In genomic region chr1:75392278-75392677, GRCh38 we compare ENCODE assay signal across 18 cellular contexts.
DNase-seq lines count a peak whose midpoint lies in the region; ATAC-seq lines count a peak whose summit lies in the region.
"Had no signal": no experiment of that assay in that cellular context is flagged by ENCODE, and none has a peak within 500 bp of the region (broad histone marks: within the 10 kb centered on the region; RNA-seq: fewer than 3 reads in every experiment).

No MANE protein-coding gene starts in this region.

- H3K9me3 ChIP-seq in MG63 = no peaks in the 10 kb centered on the region; the same call in none of the 2 replicates
- H3K9me3 ChIP-seq in HAP-1 = no peaks in the 10 kb centered on the region
- H3K9me3 ChIP-seq: SK-N-SH had no signal

- ATAC-seq in GM18861 (IDR thresholded peaks at IDR 0.05; ENCODE audit: unreplicated experiment) (peak; percentile 100), GM21515 (IDR thresholded peaks at IDR 0.05; ENCODE audit: unreplicated experiment) (peak; percentile 84), HG02981 (IDR thresholded peaks at IDR 0.05; ENCODE audit: unreplicated experiment) (peak; percentile 97), HG03571 (IDR thresholded peaks at IDR 0.05; ENCODE audit: unreplicated experiment) (peak; percentile 97)
- ATAC-seq: activated CD4-positive, CD25-positive, alpha-beta regulatory T cell treated with anti-CD3 and anti-CD28 coated beads, Interleukin-2, amount 50 U/mL, for 24 hours; stimulated activated effector memory CD8-positive, alpha-beta T cell treated with anti-CD3 and anti-CD28 coated beads, Interleukin-12 subunit alpha, Interleukin-12 subunit beta, amount 100 ng/mL, for 72 hours had no signal

- no peaks in the 10 kb centered on the region for H3K27me3 Mint-ChIP-seq in activated T-helper 1 cell treated with anti-CD3 and anti-CD28 coated beads, Interleukin-12 subunit alpha, Interleukin-12 subunit beta, Interleukin-2, Interleukin-4 antibody, amounts not matched to agents 30 ng/mL and 10 ng/mL and 1 ng/mL, durations not matched to agents 14 hours and 24 hours and 36 hours (ENCODE audit: insufficient read depth)

- H3K27ac Mint-ChIP-seq in activated T-helper 1 cell treated with anti-CD3 and anti-CD28 coated beads, Interleukin-12 subunit alpha, Interleukin-12 subunit beta, Interleukin-2, Interleukin-4 antibody, amounts not matched to agents 30 ng/mL and 10 ng/mL and 1 ng/mL, durations not matched to agents 14 hours and 24 hours and 36 hours = no peak overlapping the region
- H3K27ac Mint-ChIP-seq: activated T-helper 2 cell treated with anti-CD3 and anti-CD28 coated beads, Interferon-gamma antibody, Interleukin-2, Interleukin-4, amounts not matched to agents 10 μg/mL and 5 μg/mL and 100 μg/mL, durations not matched to agents 14 hours and 24 hours and 36 hours; stimulated activated effector memory CD8-positive, alpha-beta T cell treated with anti-CD3 and anti-CD28 coated beads, Interleukin-12 subunit alpha, Interleukin-12 subunit beta, amount 100 ng/mL, for 72 hours had no signal

- H3K4me3 Mint-ChIP-seq in activated T-helper 1 cell treated with anti-CD3 and anti-CD28 coated beads, Interleukin-12 subunit alpha, Interleukin-12 subunit beta, Interleukin-2, Interleukin-4 antibody, amounts not matched to agents 30 ng/mL and 10 ng/mL and 1 ng/mL, durations not matched to agents 14 hours and 24 hours and 36 hours = no peak overlapping the region
- H3K4me3 Mint-ChIP-seq: stimulated activated effector memory CD8-positive, alpha-beta T cell treated with anti-CD3 and anti-CD28 coated beads, Interleukin-12 subunit alpha, Interleukin-12 subunit beta, amount 100 ng/mL, for 72 hours had no signal

- no peak overlapping the region for H3K4me3 ChIP-seq in MG63
- H3K4me3 ChIP-seq in HAP-1 = no peak overlapping the region
- H3K4me3 ChIP-seq: cardiac muscle cell, GM23248 had no signal

- no peaks in the 10 kb centered on the region for H3K9me3 Mint-ChIP-seq in activated T-helper 1 cell treated with anti-CD3 and anti-CD28 coated beads, Interleukin-12 subunit alpha, Interleukin-12 subunit beta, Interleukin-2, Interleukin-4 antibody, amounts not matched to agents 30 ng/mL and 10 ng/mL and 1 ng/mL, durations not matched to agents 14 hours and 24 hours and 36 hours

- H3K36me3 Mint-ChIP-seq in activated T-helper 1 cell treated with anti-CD3 and anti-CD28 coated beads, Interleukin-12 subunit alpha, Interleukin-12 subunit beta, Interleukin-2, Interleukin-4 antibody, amounts not matched to agents 30 ng/mL and 10 ng/mL and 1 ng/mL, durations not matched to agents 14 hours and 24 hours and 36 hours (ENCODE audit: low read depth) = no peaks in the 10 kb centered on the region
- H3K36me3 Mint-ChIP-seq: stimulated activated effector memory CD8-positive, alpha-beta T cell treated with anti-CD3 and anti-CD28 coated beads, Interleukin-12 subunit alpha, Interleukin-12 subunit beta, amount 100 ng/mL, for 72 hours had no signal

- no peaks in the 10 kb centered on the region for H3K4me1 Mint-ChIP-seq in activated T-helper 1 cell treated with anti-CD3 and anti-CD28 coated beads, Interleukin-12 subunit alpha, Interleukin-12 subunit beta, Interleukin-2, Interleukin-4 antibody, amounts not matched to agents 30 ng/mL and 10 ng/mL and 1 ng/mL, durations not matched to agents 14 hours and 24 hours and 36 hours (ENCODE audit: low read depth)
- H3K4me1 Mint-ChIP-seq: stimulated activated effector memory CD8-positive, alpha-beta T cell treated with anti-CD3 and anti-CD28 coated beads, Interleukin-12 subunit alpha, Interleukin-12 subunit beta, amount 100 ng/mL, for 72 hours had no signal

- H3K27me3 ChIP-seq in MG63 = no peaks in the 10 kb centered on the region
- no peaks in the 10 kb centered on the region for H3K27me3 ChIP-seq in HAP-1 (ENCODE audit: low read depth)
- H3K27me3 ChIP-seq: cardiac muscle cell had no signal

- no peaks in the 10 kb centered on the region for H3K36me3 ChIP-seq in MG63
- no peaks in the 10 kb centered on the region for H3K36me3 ChIP-seq in HAP-1 (replicated peaks)
- H3K36me3 ChIP-seq: cardiac muscle cell had no signal

- intact Hi-C loops in activated T-helper 1 cell treated with anti-CD3 and anti-CD28 coated beads, Interleukin-12 subunit alpha, Interleukin-12 subunit beta, Interleukin-2, Interleukin-4 antibody, amounts not matched to agents 30 ng/mL and 10 ng/mL and 1 ng/mL, durations not matched to agents 14 hours and 24 hours and 36 hours (cut with micrococcal nuclease) = no loop called here

- in situ Hi-C loops in HAP-1 (cut with MboI; ENCODE audit: low sequenced_read_pairs) = no loop called here

- H3K4me1 ChIP-seq in HAP-1 = no peaks in the 10 kb centered on the region
- H3K4me1 ChIP-seq: parathyroid adenoma had no signal

- no peak for DNase-seq in activated T-helper 1 cell treated with anti-CD3 and anti-CD28 coated beads, Interleukin-12 subunit alpha, Interleukin-12 subunit beta, Interleukin-2, Interleukin-4 antibody, amounts not matched to agents 30 ng/mL and 10 ng/mL and 1 ng/mL, durations not matched to agents 14 hours and 24 hours and 36 hours (ENCODE audit: low spot score)
- DNase-seq in MG63 (no peak), cerebellar nuclear complex (lab: John Stamatoyannopoulos, UW) (no peak), HAP-1 (ENCODE audit: low spot score in 2 of 2) (no peak)
- DNase-seq: GM23248, KBM-7, mesendoderm, NCI-H1930, SK-N-SH had no signal
